Comparison of ENCODE assay signal across 8 cellular contexts in genomic region chr22:17159504-17159951, GRCh38. TPM values are rescaled to one million over a fixed set of nuclear protein-coding genes. Genes with fewer than 3 reads are reported as not detected.
DNase-seq lines count a peak whose midpoint lies in the region; ATAC-seq and TF ChIP-seq lines count a peak whose summit lies in the region.

No MANE protein-coding gene starts in this region.

- no peaks in the 10 kb centered on the region for H3K9me3 ChIP-seq in HEK293 (ENCODE audit: control insufficient read depth, insufficient read depth, low read depth, low read length)
- no peaks in the 10 kb centered on the region for H3K9me3 ChIP-seq in naive thymus-derived CD4-positive, alpha-beta T cell (ENCODE audit: control insufficient read depth in 2 of 3, low read length in 3 of 3)

- no peaks in the 10 kb centered on the region for H3K27me3 Mint-ChIP-seq in activated CD8-positive, alpha-beta T cell treated with anti-CD3 and anti-CD28 coated beads for 36 hours
- H3K27me3 Mint-ChIP-seq in naive thymus-derived CD4-positive, alpha-beta T cell, result no peaks in the 10 kb centered on the region
- no peaks in the 10 kb centered on the region for H3K27me3 Mint-ChIP-seq in stimulated activated naive CD8-positive, alpha-beta T cell treated with anti-CD3 and anti-CD28 coated beads, Interleukin-15, Interleukin-2, amounts not matched to agents 100 ng/mL and 50 ng/mL, for 24 hours

- no peaks in the 10 kb centered on the region for H3K27me3 ChIP-seq in naive thymus-derived CD4-positive, alpha-beta T cell (ENCODE audit: control insufficient read depth in 2 of 2, insufficient read depth in 2 of 2, low read length in 2 of 2)

- peaks cover 7% of the 10 kb centered on the region for H3K4me1 ChIP-seq in HEK293 (ENCODE audit: control insufficient read depth, insufficient read depth, low read length)
- H3K4me1 ChIP-seq in naive thymus-derived CD4-positive, alpha-beta T cell (ENCODE audit: control insufficient read depth in 2 of 2, insufficient read depth in 2 of 2, low read length in 2 of 2), result peaks cover 18 to 26% of the 10 kb centered on the region in 2 donors

- H3K9me3 Mint-ChIP-seq in activated CD8-positive, alpha-beta T cell treated with anti-CD3 and anti-CD28 coated beads for 36 hours, result no peaks in the 10 kb centered on the region
- no peaks in the 10 kb centered on the region for H3K9me3 Mint-ChIP-seq in naive thymus-derived CD4-positive, alpha-beta T cell
- no peaks in the 10 kb centered on the region for H3K9me3 Mint-ChIP-seq in stimulated activated naive CD8-positive, alpha-beta T cell treated with anti-CD3 and anti-CD28 coated beads, Interleukin-15, Interleukin-2, amounts not matched to agents 100 ng/mL and 50 ng/mL, for 24 hours

- peaks cover 29% of the 10 kb centered on the region for H3K36me3 Mint-ChIP-seq in activated CD8-positive, alpha-beta T cell treated with anti-CD3 and anti-CD28 coated beads for 36 hours (ENCODE audit: low read depth)
- peaks cover 0 to 9% (median 4%) of the 10 kb centered on the region in 5 donors for H3K36me3 Mint-ChIP-seq in naive thymus-derived CD4-positive, alpha-beta T cell
- peaks cover 15% of the 10 kb centered on the region for H3K36me3 Mint-ChIP-seq in stimulated activated naive CD8-positive, alpha-beta T cell treated with anti-CD3 and anti-CD28 coated beads, Interleukin-15, Interleukin-2, amounts not matched to agents 100 ng/mL and 50 ng/mL, for 24 hours (ENCODE audit: low read depth)

- CTCF ChIA-PET in HEK293 (lab: Yijun Ruan, JAX), result interaction anchor here (0.7 to 8.9 kb wide), 2 partner anchors 13 to 69 kb away, joined by 6 to 87 read pairs; no protein-coding TSS in a partner anchor
- CTCF ChIA-PET in activated CD8-positive, alpha-beta T cell treated with anti-CD3 and anti-CD28 coated beads for 36 hours (lab: Charles Lee), result interaction anchor here (2.0 to 9.4 kb wide), 2 partner anchors 14 to 84 kb away, joined by 4 to 114 read pairs; no protein-coding TSS in a partner anchor
- CTCF ChIA-PET in naive thymus-derived CD4-positive, alpha-beta T cell (lab: Charles Lee), result interaction anchor here (0.6 to 1.4 kb wide), 5 partner anchors 9 to 342 kb away, joined by 3 to 5 read pairs (median 4); no protein-coding TSS in a partner anchor

- H3K4me3 Mint-ChIP-seq in activated CD8-positive, alpha-beta T cell treated with anti-CD3 and anti-CD28 coated beads for 36 hours, result peak overlapping the region; percentile 80
- H3K4me3 Mint-ChIP-seq in naive thymus-derived CD4-positive, alpha-beta T cell, result peak overlapping the region; percentile 80 to 91 (median 86)
- peak overlapping the region; percentile 89 for H3K4me3 Mint-ChIP-seq in stimulated activated naive CD8-positive, alpha-beta T cell treated with anti-CD3 and anti-CD28 coated beads, Interleukin-15, Interleukin-2, amounts not matched to agents 100 ng/mL and 50 ng/mL, for 24 hours

- intact Hi-C loops in activated CD8-positive, alpha-beta T cell treated with anti-CD3 and anti-CD28 coated beads for 36 hours (cut with micrococcal nuclease), result loop anchor here (5.0 kb wide), 1 partner anchor 72 kb away; no protein-coding TSS in a partner anchor
- intact Hi-C loops in naive thymus-derived CD4-positive, alpha-beta T cell (cut with micrococcal nuclease), result loop anchor here (1.0 to 5.0 kb wide), 9 partner anchors 12 to 918 kb away; partner anchors contain the start of genes ATP6V1E1 (in 2 of the 2), IL17RA (in 2 of the 2), ADA2 (in 1 of the 2) and PEX26 (in 1 of the 2)

- peak; percentile 59 for DNase-seq in EL
- peak; percentile 8 for DNase-seq in NCI-H146 treated with DMSO at 0.1 percent for 48 hours (lab: John Stamatoyannopoulos, UW; ENCODE audit: unreplicated experiment)
- peak; percentile 87 for DNase-seq in activated CD8-positive, alpha-beta T cell treated with anti-CD3 and anti-CD28 coated beads for 36 hours
- DNase-seq in epithelial cell of prostate (ENCODE audit: low read depth, low spot score), result no peak
- peak in 1 of 9 donors; percentile 39 for DNase-seq in naive thymus-derived CD4-positive, alpha-beta T cell
- no peak for DNase-seq in NK-92 treated with Interleukin-12 subunit alpha and Interleukin-12 subunit beta, amount 100 ng/mL, for 24 hours (lab: John Stamatoyannopoulos, UW)

- H3K4me3 ChIP-seq in HEK293 (ENCODE audit: low read depth, low read length), result peak overlapping the region; percentile 73
- H3K4me3 ChIP-seq in naive thymus-derived CD4-positive, alpha-beta T cell (ENCODE audit: low read length), result peak overlapping the region; percentile 73

- H3K27ac ChIP-seq in HEK293 (ENCODE audit: extremely low read depth, low read depth, low read length), result peak overlapping the region; percentile 76
- peak overlapping the region; percentile 77 for H3K27ac ChIP-seq in epithelial cell of prostate
- peak overlapping the region; percentile 79 for H3K27ac ChIP-seq in naive thymus-derived CD4-positive, alpha-beta T cell (ENCODE audit: low read depth, low read length)

- POLR2A ChIA-PET in HEK293 (lab: Yijun Ruan, JAX), result interaction anchor here (1.0 to 3.8 kb wide), 3 partner anchors 12 to 209 kb away, joined by 3 to 35 read pairs (median 3); no protein-coding TSS in a partner anchor
- POLR2A ChIA-PET in activated CD8-positive, alpha-beta T cell treated with anti-CD3 and anti-CD28 coated beads for 36 hours (lab: Charles Lee), result interaction anchor here (0.9 to 2.0 kb wide), 5 partner anchors 9 to 72 kb away, joined by 3 to 7 read pairs (median 5); no protein-coding TSS in a partner anchor
- POLR2A ChIA-PET in naive thymus-derived CD4-positive, alpha-beta T cell (lab: Charles Lee), result interaction anchor here (0.6 to 2.3 kb wide), 9 partner anchors 9 to 514 kb away, joined by 3 to 7 read pairs (median 4); no protein-coding TSS in a partner anchor

- H3K27ac Mint-ChIP-seq in activated CD8-positive, alpha-beta T cell treated with anti-CD3 and anti-CD28 coated beads for 36 hours, result peak overlapping the region; percentile 89
- H3K27ac Mint-ChIP-seq in naive thymus-derived CD4-positive, alpha-beta T cell, result peak overlapping the region in 8 of 9 donors; percentile 36 to 88 (median 64)
- H3K27ac Mint-ChIP-seq in stimulated activated naive CD8-positive, alpha-beta T cell treated with anti-CD3 and anti-CD28 coated beads, Interleukin-15, Interleukin-2, amounts not matched to agents 100 ng/mL and 50 ng/mL, for 24 hours, result peak overlapping the region; percentile 82

- peaks cover 31% of the 10 kb centered on the region for H3K4me1 Mint-ChIP-seq in activated CD8-positive, alpha-beta T cell treated with anti-CD3 and anti-CD28 coated beads for 36 hours (ENCODE audit: low read depth)
- H3K4me1 Mint-ChIP-seq in naive thymus-derived CD4-positive, alpha-beta T cell, result peaks cover 18 to 46% (median 36%) of the 10 kb centered on the region in 7 donors
- peaks cover 42% of the 10 kb centered on the region for H3K4me1 Mint-ChIP-seq in stimulated activated naive CD8-positive, alpha-beta T cell treated with anti-CD3 and anti-CD28 coated beads, Interleukin-15, Interleukin-2, amounts not matched to agents 100 ng/mL and 50 ng/mL, for 24 hours (ENCODE audit: low read depth)

- H3K36me3 ChIP-seq in HEK293 (ENCODE audit: control insufficient read depth in 2 of 2, insufficient read depth in 1 of 2, low read length in 2 of 2), result peaks cover 0 to 3% of the 10 kb centered on the region in 2 experiments; a peak in 1 of 3 replicates
- peaks cover 0 to 5% (median 0%) of the 10 kb centered on the region in 3 experiments for H3K36me3 ChIP-seq in naive thymus-derived CD4-positive, alpha-beta T cell (ENCODE audit: control insufficient read depth in 2 of 3, insufficient read depth in 3 of 3, low read length in 3 of 3)

- TF ChIP-seq CTCF in HEK293 (tag by site-specific recombination; IDR thresholded peaks at IDR 0.05), result no peak
- no peak for TF ChIP-seq CTCF in activated CD8-positive, alpha-beta T cell treated with anti-CD3 and anti-CD28 coated beads for 36 hours (IDR thresholded peaks at IDR 0.05)

- peak; percentile 53 for ATAC-seq in activated CD8-positive, alpha-beta T cell treated with anti-CD3 and anti-CD28 coated beads for 36 hours
- peak; percentile 26 for ATAC-seq in naive thymus-derived CD4-positive, alpha-beta T cell

TF ChIP-seq in HEK293, 187 proteins besides CTCF, POLR2A, EP300 and RAD21 (continues in another document):
- 0 out of 2 replicates have a peak, but pooled peaks have one; percentile 31 for TF ChIP-seq ZNF398 (tag by site-specific recombination; IDR thresholded peaks at IDR 0.05)
- no peak for TF ChIP-seq ZNF677 (tag by site-specific recombination; IDR thresholded peaks at IDR 0.05)
- TF ChIP-seq FEZF1 (tag by site-specific recombination; IDR thresholded peaks at IDR 0.05), result no peak
- no peak for TF ChIP-seq PRDM1 (tag by site-specific recombination; IDR thresholded peaks at IDR 0.05)
- TF ChIP-seq ZNF133 (tag by site-specific recombination; IDR thresholded peaks at IDR 0.05), result no peak
- TF ChIP-seq ZNF2 (tag by site-specific recombination; IDR thresholded peaks at IDR 0.05), result peak; percentile 28; the same call in 1 of the 2 replicates

RNA-seq across cellular contexts. Expression of gene HDHD5, which starts 0.5 kb away (rescaled TPM):
- total RNA-seq in activated CD8-positive, alpha-beta T cell treated with anti-CD3 and anti-CD28 coated beads for 36 hours, result 10 to 100 TPM; 68.1 to 71.4 TPM
- 10 to 100 TPM; 18.8 to 50.9 (median 26.2) TPM for total RNA-seq in naive thymus-derived CD4-positive, alpha-beta T cell
- 10 to 100 TPM; 67.5 to 78.7 TPM for polyA plus RNA-seq in naive thymus-derived CD4-positive, alpha-beta T cell

RNA-seq across cellular contexts. Expression of gene TMEM121B, which starts 38.4 kb away (rescaled TPM):
- total RNA-seq in activated CD8-positive, alpha-beta T cell treated with anti-CD3 and anti-CD28 coated beads for 36 hours, result under 1 TPM; 0.13 to 0.14 TPM
- 1 to 10 TPM in 1 of 5 experiments, under 1 TPM in 4; 0.13 to 2.6 (median 0.24) TPM for total RNA-seq in naive thymus-derived CD4-positive, alpha-beta T cell
- polyA plus RNA-seq in naive thymus-derived CD4-positive, alpha-beta T cell, result not detected

RNA-seq across cellular contexts. Expression of gene ADA2, which starts 59.7 kb away (rescaled TPM):
- 10 to 100 TPM; 11.3 to 13.8 TPM for total RNA-seq in activated CD8-positive, alpha-beta T cell treated with anti-CD3 and anti-CD28 coated beads for 36 hours
- total RNA-seq in naive thymus-derived CD4-positive, alpha-beta T cell, result 100 to 1,000 TPM in 4 of 5 experiments, 10 to 100 TPM in 1; 96.6 to 197 (median 144) TPM
- 100 to 1,000 TPM in 1 of 2 donors, 10 to 100 TPM in 1; 94.8 to 105 TPM for polyA plus RNA-seq in naive thymus-derived CD4-positive, alpha-beta T cell

Comparison
In these comparisons a context has a peak if more than half of its experiments do, and no peak if none do; other contexts are left out.
1. DNase-seq: peak in EL (single experiment), NCI-H146 treated with DMSO at 0.1 percent for 48 hours (single experiment) and activated CD8-positive, alpha-beta T cell treated with anti-CD3 and anti-CD28 coated beads for 36 hours (single experiment); none in epithelial cell of prostate (single experiment) and NK-92 treated with Interleukin-12 subunit alpha and Interleukin-12 subunit beta, amount 100 ng/mL, for 24 hours (single experiment).
2. RNA of gene ADA2, which starts 59.7 kb away (total RNA-seq): 96.6 to 197 TPM in naive thymus-derived CD4-positive, alpha-beta T cell; 11.3 to 13.8 TPM in activated CD8-positive, alpha-beta T cell treated with anti-CD3 and anti-CD28 coated beads for 36 hours; every median in the first group is over 4 times any median in the second.
3. Peak in every context shown above with its lines, with median percentiles within 50 percentile points of each other: H3K27ac ChIP-seq, H3K27ac Mint-ChIP-seq and H3K4me3 Mint-ChIP-seq.